In genomic region chr16:27972500-27972899, GRCh38 we compare ENCODE assay signal across 8 cellular contexts.
DNase-seq lines count a peak whose midpoint lies in the region; ATAC-seq and TF ChIP-seq lines count a peak whose summit lies in the region.

No MANE protein-coding gene starts in this region.

- BruUV-seq in Calu3 (replicated peaks; lab: Mats Ljungman, UMichigan) (no TSS peak), PC-9 (replicated peaks; lab: Mats Ljungman, UMichigan) (no TSS peak)

- TF ChIP-seq CTCF in Calu3 (IDR thresholded peaks at IDR 0.05; ENCODE audit: unreplicated experiment), result peak; percentile 47
- peak; percentile 77 for TF ChIP-seq CTCF in PC-9 (conservative IDR thresholded peaks at IDR 0.05)

- no peak overlapping the region for H3K4me2 ChIP-seq in PC-9

- POLR2A ChIA-PET in HEK293T (lab: Yijun Ruan, JAX), result no interaction called here
- POLR2A ChIA-PET in PC-9 (lab: Charles Lee; ENCODE audit: unreplicated experiment), result no interaction called here

- no peak overlapping the region for H3K4me3 Mint-ChIP-seq in Calu3 (ENCODE audit: low read depth, unreplicated experiment)

- H3K79me2 ChIP-seq in PC-9 (ENCODE audit: low read depth), result no peaks in the 10 kb centered on the region

- H3K36me3 Mint-ChIP-seq in Calu3 (ENCODE audit: insufficient read depth, unreplicated experiment), result no peaks in the 10 kb centered on the region

- no peaks in the 10 kb centered on the region for H3F3A ChIP-seq in PC-9 (ENCODE audit: insufficient read depth, low read depth)

- ATAC-seq in GM21528 (IDR thresholded peaks at IDR 0.05; ENCODE audit: low FRiP score, unreplicated experiment), result no peak
- ATAC-seq in GM19395 (IDR thresholded peaks at IDR 0.05; ENCODE audit: unreplicated experiment), result no peak

- peaks cover 33% of the 10 kb centered on the region for H3K27me3 ChIP-seq in PC-9 (ENCODE audit: insufficient read depth, low read depth)
- H3K27me3 ChIP-seq in adipocyte (replicated peaks; ENCODE audit: control insufficient read depth, insufficient read depth, low read length), result peaks cover 31% of the 10 kb centered on the region
- no peaks in the 10 kb centered on the region for H3K27me3 ChIP-seq in iPS DF 6.9 (ENCODE audit: control insufficient read depth, insufficient read depth, low read length)

- H3K4me1 ChIP-seq in PC-9 (replicated peaks; ENCODE audit: insufficient read depth) (0 out of 2 replicates have a peak, but pooled peaks cover 5% of the 10 kb centered on the region), adipocyte (ENCODE audit: control insufficient read depth, insufficient read depth, low read length) (no peaks in the 10 kb centered on the region), iPS DF 6.9 (ENCODE audit: control insufficient read depth, insufficient read depth, low read length) (no peaks in the 10 kb centered on the region)

- CTCF ChIA-PET in Calu3 (lab: Charles Lee), result interaction anchor here (0.7 to 3.3 kb wide), 6 partner anchors 9 to 332 kb away, joined by 3 to 40 read pairs (median 4); no protein-coding TSS in a partner anchor
- CTCF ChIA-PET in HEK293T (lab: Yijun Ruan, JAX), result interaction anchor here (0.6 to 2.7 kb wide), 5 partner anchors 9 to 251 kb away, joined by 3 to 10 read pairs (median 5); no protein-coding TSS in a partner anchor
- CTCF ChIA-PET in PC-9 (lab: Charles Lee), result interaction anchor here (0.5 to 1.7 kb wide), 5 partner anchors 95 to 332 kb away, joined by 3 to 7 read pairs (median 3); no protein-coding TSS in a partner anchor

- no peaks in the 10 kb centered on the region for H3K4me1 Mint-ChIP-seq in Calu3 (ENCODE audit: low read depth, unreplicated experiment)

- no peaks in the 10 kb centered on the region for H3K9me2 ChIP-seq in PC-9 (ENCODE audit: insufficient read depth)

- H3K27ac ChIP-seq in PC-9 (no peak overlapping the region), iPS DF 6.9 (ENCODE audit: low read length) (no peak overlapping the region)

- H3K27me3 Mint-ChIP-seq in Calu3 (ENCODE audit: unreplicated experiment), result peaks cover 34% of the 10 kb centered on the region

- H3K9me3 Mint-ChIP-seq in Calu3 (ENCODE audit: low read depth, unreplicated experiment), result no peaks in the 10 kb centered on the region

- no peak overlapping the region for H3K4me3 ChIP-seq in PC-9
- H3K4me3 ChIP-seq in adipocyte (ENCODE audit: low read length), result no peak overlapping the region
- no peak overlapping the region for H3K4me3 ChIP-seq in iPS DF 6.9 (ENCODE audit: low read length)

- WGBS in iPS DF 6.9 (ENCODE audit: insufficient coverage, insufficient read length), result no CpG with 5 or more reads among the region's 4 CpGs

- intact Hi-C loops in Calu3 (cut with micrococcal nuclease; ENCODE audit: unreplicated experiment), result loop anchor here (1.0 kb wide), 1 partner anchor 98 kb away; no protein-coding TSS in a partner anchor
- intact Hi-C loops in PC-9 (cut with micrococcal nuclease; ENCODE audit: unreplicated experiment), result loop anchor here (1.0 to 10.0 kb wide), 5 partner anchors 98 to 344 kb away; partner anchors contain the start of gene XPO6

- H2AFZ ChIP-seq in PC-9, result no peak overlapping the region

- H3K36me3 ChIP-seq in PC-9 (ENCODE audit: low read depth) (no peaks in the 10 kb centered on the region), adipocyte (ENCODE audit: control insufficient read depth, insufficient read depth, low read length, severe bottlenecking) (no peaks in the 10 kb centered on the region), iPS DF 6.9 (ENCODE audit: control insufficient read depth, insufficient read depth, low read length) (no peaks in the 10 kb centered on the region)

- DNase-seq in Calu3 (peak; percentile 58), HEK293T (ENCODE audit: extremely low spot score) (peak; percentile 46), PC-9 (peak; percentile 44), adipocyte (ENCODE audit: low read depth) (peak; percentile 9), iPS DF 6.9 (ENCODE audit: low read depth, low spot score) (peak; percentile 39)
- peak; percentile 5 to 34 for DNase-seq in stimulated activated CD4-positive, alpha-beta T cell treated with anti-CD3 and anti-CD28 coated beads, Interleukin-4, amount 100 ng/mL, for 4 hours

- no peak overlapping the region for H3K27ac Mint-ChIP-seq in Calu3 (ENCODE audit: unreplicated experiment)

- H3K9me3 ChIP-seq in PC-9 (ENCODE audit: insufficient read depth, low read depth) (peaks cover 9% of the 10 kb centered on the region; the same call in 1 of the 2 replicates), adipocyte (ENCODE audit: control insufficient read depth, low read length) (peaks cover 17% of the 10 kb centered on the region), iPS DF 6.9 (ENCODE audit: control insufficient read depth, insufficient read depth, low read length) (no peaks in the 10 kb centered on the region)

- no peak overlapping the region for H3K9ac ChIP-seq in adipocyte (ENCODE audit: low read length)

- H4K20me1 ChIP-seq in PC-9 (ENCODE audit: insufficient read depth), result no peaks in the 10 kb centered on the region

TF ChIP-seq in HEK293T, 16 proteins besides CTCF, POLR2A, EP300 and RAD21:
- no peak for TF ChIP-seq LEF1 (IDR thresholded peaks at IDR 0.05; ENCODE audit: borderline replicate concordance)
